In genomic region chrX:40871385-40872082, GRCh38 we compare ENCODE assay signal across 10 cellular contexts.
A peak's percentile ranks its signal among the peaks of the same experiment; 100 is the strongest.
DNase-seq lines count a peak whose midpoint lies in the region; ATAC-seq and TF ChIP-seq lines count a peak whose summit lies in the region.
"Had no signal": no experiment of that assay in that cellular context is flagged by ENCODE, and none has a peak within 500 bp of the region (broad histone marks: within the 10 kb centered on the region; RNA-seq: fewer than 3 reads in every experiment).

No MANE protein-coding gene starts in this region.

- POLR2A ChIA-PET in activated B cell treated with CpG ODN at 0.5 μM for 24 hours (lab: Charles Lee) (interaction anchor here (0.5 to 1.6 kb wide), 3 partner anchors 86 to 214 kb away, joined by 4 to 7 read pairs (median 4); partner anchors contain the start of genes MED14 and USP9X), WTC11 (lab: Charles Lee) (no interaction called here)

- intact Hi-C loops in activated B cell treated with CpG ODN at 0.5 μM for 24 hours (cut with micrococcal nuclease) = loop anchor here (10.0 kb wide), 2 partner anchors 143 to 213 kb away; partner anchors contain the start of gene USP9X

- H3K9me3 Mint-ChIP-seq in activated B cell treated with CpG ODN at 0.5 μM for 24 hours = no peaks in the 10 kb centered on the region
- H3K9me3 Mint-ChIP-seq in WTC11 = peaks cover 6% of the 10 kb centered on the region; the same call in 1 of the 2 replicates

- DNase-seq in activated CD4-positive, alpha-beta T cell treated with anti-CD3 and anti-CD28 coated beads for 48 hours = peak; percentile 13
- DNase-seq in activated CD4-positive, alpha-beta T cell treated with anti-CD3 and anti-CD28 coated beads for 4 hours = no peak
- no peak for DNase-seq in activated B cell treated with CpG ODN at 0.5 μM for 24 hours
- DNase-seq in renal cortical epithelial cell (ENCODE audit: low read depth) = peak; percentile 74
- no peak for DNase-seq in 8988T
- DNase-seq in WTC11 (ENCODE audit: low spot score) = no peak
- DNase-seq: left colon had no signal

- ATAC-seq in HG02623 (IDR thresholded peaks at IDR 0.05; ENCODE audit: unreplicated experiment) (peak; percentile 70), activated B cell treated with CpG ODN at 0.5 μM for 24 hours (ENCODE audit: low read depth) (peak; percentile 80), HG03025 (IDR thresholded peaks at IDR 0.05; ENCODE audit: low FRiP score, unreplicated experiment) (no peak), WTC11 (no peak)
- ATAC-seq: K562, left colon had no signal

- H3K27me3 Mint-ChIP-seq in activated B cell treated with CpG ODN at 0.5 μM for 24 hours (no peaks in the 10 kb centered on the region), WTC11 (ENCODE audit: low read depth) (peaks cover 4% of the 10 kb centered on the region; the same call in 1 of the 2 replicates)

- H3K4me3 Mint-ChIP-seq in activated B cell treated with CpG ODN at 0.5 μM for 24 hours (peak overlapping the region; percentile 53), WTC11 (no peak overlapping the region)

- CTCF ChIA-PET in activated B cell treated with CpG ODN at 0.5 μM for 24 hours (lab: Charles Lee) (no interaction called here), WTC11 (lab: Charles Lee) (no interaction called here)

- peak overlapping the region; percentile 91 for H3K27ac Mint-ChIP-seq in activated B cell treated with CpG ODN at 0.5 μM for 24 hours
- no peak overlapping the region; the same call in 1 of the 2 replicates for H3K27ac Mint-ChIP-seq in WTC11

- H3K36me3 Mint-ChIP-seq in activated B cell treated with CpG ODN at 0.5 μM for 24 hours (ENCODE audit: low read depth) = no peaks in the 10 kb centered on the region
- no peaks in the 10 kb centered on the region; the same call in 1 of the 2 replicates for H3K36me3 Mint-ChIP-seq in WTC11

- H3K4me1 Mint-ChIP-seq in activated B cell treated with CpG ODN at 0.5 μM for 24 hours = peaks cover 3% of the 10 kb centered on the region
- H3K4me1 Mint-ChIP-seq in WTC11 = peaks cover 23% of the 10 kb centered on the region

- no peak for TF ChIP-seq CTCF in activated B cell treated with CpG ODN at 0.5 μM for 24 hours (IDR thresholded peaks at IDR 0.05)
- TF ChIP-seq CTCF in WTC11 (IDR thresholded peaks at IDR 0.05) = no peak

TF ChIP-seq in WTC11, 78 proteins besides CTCF, POLR2A, EP300 and RAD21:
- TF ChIP-seq TEAD4 (CRISPR knock-in tag; IDR thresholded peaks at IDR 0.05) (no peak), USF2 (CRISPR knock-in tag; IDR thresholded peaks at IDR 0.05) (no peak), ZNF281 (CRISPR knock-in tag; IDR thresholded peaks at IDR 0.05) (no peak), ZNF396 (CRISPR knock-in tag; IDR thresholded peaks at IDR 0.05; ENCODE audit: borderline replicate concordance) (no peak), ATF1 (CRISPR knock-in tag; IDR thresholded peaks at IDR 0.05) (no peak), ZNF232 (CRISPR knock-in tag; IDR thresholded peaks at IDR 0.05) (no peak), JUN (CRISPR knock-in tag; IDR thresholded peaks at IDR 0.05) (no peak), TP53 (CRISPR knock-in tag; IDR thresholded peaks at IDR 0.05) (no peak), ATF3 (CRISPR knock-in tag; conservative IDR thresholded peaks at IDR 0.05) (no peak)
- TF ChIP-seq, protein P1, sequence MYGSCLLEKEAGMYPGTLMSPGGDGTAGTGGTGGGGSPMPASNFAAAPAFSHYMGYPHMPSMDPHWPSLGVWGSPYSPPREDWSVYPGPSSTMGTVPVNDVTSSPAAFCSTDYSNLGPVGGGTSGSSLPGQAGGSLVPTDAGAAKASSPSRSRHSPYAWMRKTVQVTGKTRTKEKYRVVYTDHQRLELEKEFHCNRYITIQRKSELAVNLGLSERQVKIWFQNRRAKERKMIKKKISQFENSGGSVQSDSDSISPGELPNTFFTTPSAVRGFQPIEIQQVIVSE (CRISPR knock-in tag; IDR thresholded peaks at IDR 0.05; ENCODE audit: borderline replicate concordance) = no peak
- TF ChIP-seq, protein P2, sequence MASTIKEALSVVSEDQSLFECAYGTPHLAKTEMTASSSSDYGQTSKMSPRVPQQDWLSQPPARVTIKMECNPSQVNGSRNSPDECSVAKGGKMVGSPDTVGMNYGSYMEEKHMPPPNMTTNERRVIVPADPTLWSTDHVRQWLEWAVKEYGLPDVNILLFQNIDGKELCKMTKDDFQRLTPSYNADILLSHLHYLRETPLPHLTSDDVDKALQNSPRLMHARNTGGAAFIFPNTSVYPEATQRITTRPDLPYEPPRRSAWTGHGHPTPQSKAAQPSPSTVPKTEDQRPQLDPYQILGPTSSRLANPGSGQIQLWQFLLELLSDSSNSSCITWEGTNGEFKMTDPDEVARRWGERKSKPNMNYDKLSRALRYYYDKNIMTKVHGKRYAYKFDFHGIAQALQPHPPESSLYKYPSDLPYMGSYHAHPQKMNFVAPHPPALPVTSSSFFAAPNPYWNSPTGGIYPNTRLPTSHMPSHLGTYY (CRISPR knock-in tag; IDR thresholded peaks at IDR 0.05) = no peak
- TF ChIP-seq, protein P3, sequence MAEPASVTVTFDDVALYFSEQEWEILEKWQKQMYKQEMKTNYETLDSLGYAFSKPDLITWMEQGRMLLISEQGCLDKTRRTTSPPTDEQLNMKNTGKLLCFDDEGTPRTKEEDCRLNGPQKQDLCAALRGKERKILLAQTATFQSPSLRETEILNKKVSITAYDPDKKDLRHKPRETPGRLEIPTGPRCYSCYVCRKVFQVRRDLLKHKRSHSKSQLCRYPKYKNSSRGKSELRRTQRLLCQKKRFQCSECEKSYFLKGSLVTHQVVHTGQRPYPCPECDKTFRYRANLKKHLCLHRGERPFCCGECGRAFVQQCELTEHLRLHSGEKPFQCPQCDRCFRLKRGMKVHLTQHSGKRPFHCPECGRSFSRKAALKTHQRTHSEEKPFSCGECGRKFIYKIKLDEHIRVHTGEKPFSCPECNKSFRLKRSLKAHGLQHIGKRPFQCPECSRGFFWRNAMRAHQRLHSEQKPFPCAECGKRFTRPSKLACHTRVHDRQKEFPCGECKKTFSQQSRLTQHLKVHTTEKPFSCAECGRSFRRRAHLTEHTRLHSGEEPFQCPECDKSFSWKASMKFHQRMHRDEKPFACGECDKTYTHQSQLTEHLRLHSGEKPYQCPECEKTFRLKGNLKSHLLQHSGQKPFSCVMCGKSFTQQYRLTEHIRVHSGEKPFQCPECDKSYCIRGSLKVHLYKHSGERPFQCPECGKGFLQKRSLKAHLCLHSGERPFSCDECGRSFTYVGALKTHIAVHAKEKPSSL (CRISPR knock-in tag; conservative IDR thresholded peaks at IDR 0.05) = no peak
- TF ChIP-seq, protein P4, sequence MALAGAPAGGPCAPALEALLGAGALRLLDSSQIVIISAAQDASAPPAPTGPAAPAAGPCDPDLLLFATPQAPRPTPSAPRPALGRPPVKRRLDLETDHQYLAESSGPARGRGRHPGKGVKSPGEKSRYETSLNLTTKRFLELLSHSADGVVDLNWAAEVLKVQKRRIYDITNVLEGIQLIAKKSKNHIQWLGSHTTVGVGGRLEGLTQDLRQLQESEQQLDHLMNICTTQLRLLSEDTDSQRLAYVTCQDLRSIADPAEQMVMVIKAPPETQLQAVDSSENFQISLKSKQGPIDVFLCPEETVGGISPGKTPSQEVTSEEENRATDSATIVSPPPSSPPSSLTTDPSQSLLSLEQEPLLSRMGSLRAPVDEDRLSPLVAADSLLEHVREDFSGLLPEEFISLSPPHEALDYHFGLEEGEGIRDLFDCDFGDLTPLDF (CRISPR knock-in tag; IDR thresholded peaks at IDR 0.05) = no peak

Comparison
In these comparisons a context has a peak if more than half of its experiments do, and no peak if none do; other contexts are left out.
1. DNase-seq: peak in activated CD4-positive, alpha-beta T cell treated with anti-CD3 and anti-CD28 coated beads for 48 hours (single experiment) and renal cortical epithelial cell (single experiment); none in activated CD4-positive, alpha-beta T cell treated with anti-CD3 and anti-CD28 coated beads for 4 hours (0 of 2), activated B cell treated with CpG ODN at 0.5 μM for 24 hours (single experiment), 8988T (single experiment) and WTC11 (single experiment).
2. ATAC-seq: peak in HG02623 (single experiment) and activated B cell treated with CpG ODN at 0.5 μM for 24 hours (single experiment); none in HG03025 (single experiment) and WTC11 (single experiment).